12 cellular contexts compared by ENCODE assay signal in genomic region chr11:66420671-66421476, GRCh38. TPM values are rescaled to one million over a fixed set of nuclear protein-coding genes. Genes with fewer than 3 reads are reported as not detected.
DNase-seq lines count a peak whose midpoint lies in the region; ATAC-seq and TF ChIP-seq lines count a peak whose summit lies in the region.
"Had no signal": no experiment of that assay in that cellular context is flagged by ENCODE, and none has a peak within 500 bp of the region (broad histone marks: within the 10 kb centered on the region; RNA-seq: fewer than 3 reads in every experiment).

TSS of gene NPAS4 (plus strand) at chr11:66421035. CDS start at chr11:66421180, 145 bp downstream.

- no peaks in the 10 kb centered on the region for H3K36me3 ChIP-seq in CD8-positive, alpha-beta T cell (ENCODE audit: insufficient read depth, low read length)
- H3K36me3 ChIP-seq in HUES48 (ENCODE audit: control insufficient read depth, insufficient read depth, low read length) (no peaks in the 10 kb centered on the region), tibial nerve (no peaks in the 10 kb centered on the region)
- H3K36me3 ChIP-seq: colonic mucosa had no signal

- H3K4me1 ChIP-seq in CD8-positive, alpha-beta T cell (ENCODE audit: insufficient read depth, low read length), result no peaks in the 10 kb centered on the region
- H3K4me1 ChIP-seq in HUES48 (ENCODE audit: control insufficient read depth, insufficient read depth, low read length) (peaks cover 29% of the 10 kb centered on the region), tibial nerve (peaks cover 0 to 15% (median 4%) of the 10 kb centered on the region in 4 donors)
- H3K4me1 ChIP-seq: colonic mucosa had no signal

- H3K9ac ChIP-seq in HUES48 (ENCODE audit: low read depth, low read length), result no peak within 1 kb of the TSS; the same call in 1 of the 2 replicates

- POLR2A ChIA-PET in CD8-positive, alpha-beta T cell (lab: Charles Lee), result interaction anchor here (0.7 to 2.0 kb wide), 10 partner anchors 12 to 257 kb away, joined by 3 to 12 read pairs (median 6); partner anchors contain the start of genes DPP3, MRPL11, PELI3 and RBM4

- no peak within 1 kb of the TSS for H3K4me3 ChIP-seq in CD8-positive, alpha-beta T cell (ENCODE audit: low read depth, low read length)
- peak within 1 kb of the TSS; percentile 61 for H3K4me3 ChIP-seq in HUES48 (ENCODE audit: low read depth, low read length)
- no peak within 1 kb of the TSS for H3K4me3 ChIP-seq in tibial nerve
- H3K4me3 ChIP-seq: colonic mucosa had no signal

- peaks cover 16% of the 10 kb centered on the region for H3K27me3 ChIP-seq in CD8-positive, alpha-beta T cell (ENCODE audit: insufficient read depth, low read length)
- H3K27me3 ChIP-seq in HUES48 (ENCODE audit: control insufficient read depth, insufficient read depth, low read length) (peaks cover 26% of the 10 kb centered on the region), tibial nerve (peaks cover 0 to 32% of the 10 kb centered on the region in 2 donors)

- intact Hi-C loops in CD8-positive, alpha-beta T cell (cut with DNase I, micrococcal nuclease), result loop anchor here (1.0 to 5.0 kb wide), 3 partner anchors 13 to 46 kb away; partner anchors contain the start of genes MRPL11 (in 2 of the 2) and PELI3 (in 2 of the 2)

- no peak for TF ChIP-seq POLR2A in tibial nerve (IDR thresholded peaks at IDR 0.05)

- ATAC-seq in CD8-positive, alpha-beta T cell, result peak; percentile 3
- ATAC-seq in HG02588 (IDR thresholded peaks at IDR 0.05; ENCODE audit: unreplicated experiment) (no peak), GM21825 (IDR thresholded peaks at IDR 0.05; ENCODE audit: unreplicated experiment) (no peak)

- no peak for TF ChIP-seq CTCF in CD8-positive, alpha-beta T cell (IDR thresholded peaks at IDR 0.05)
- TF ChIP-seq CTCF in tibial nerve (IDR thresholded peaks at IDR 0.05), result no peak

- no peak within 1 kb of the TSS for H3K4me3 Mint-ChIP-seq in CD8-positive, alpha-beta T cell
- H3K4me3 Mint-ChIP-seq: mesothelial cell of epicardium had no signal

- no peaks in the 10 kb centered on the region for H3K36me3 Mint-ChIP-seq in CD8-positive, alpha-beta T cell
- H3K36me3 Mint-ChIP-seq: CD4-positive, CD25-positive, alpha-beta regulatory T cell; mesothelial cell of epicardium had no signal

- peaks cover 8% of the 10 kb centered on the region for H3K4me1 Mint-ChIP-seq in CD8-positive, alpha-beta T cell (ENCODE audit: low read depth)

- CTCF ChIA-PET in CD8-positive, alpha-beta T cell (lab: Charles Lee), result interaction anchor here (0.9 to 4.0 kb wide), 11 partner anchors 9 to 257 kb away, joined by 3 to 28 read pairs (median 4); partner anchors contain the start of genes DPP3, MRPL11, PELI3 and RBM4B

- H3K9me3 ChIP-seq in CD8-positive, alpha-beta T cell (ENCODE audit: low read length), result no peaks in the 10 kb centered on the region
- H3K9me3 ChIP-seq in HUES48 (ENCODE audit: control insufficient read depth, insufficient read depth, low read length), result no peaks in the 10 kb centered on the region
- H3K9me3 ChIP-seq in tibial nerve, result no peaks in the 10 kb centered on the region
- H3K9me3 ChIP-seq: colonic mucosa had no signal

- no peak within 1 kb of the TSS for H3K27ac ChIP-seq in CD8-positive, alpha-beta T cell (ENCODE audit: low read depth, low read length)
- H3K27ac ChIP-seq in HUES48 (ENCODE audit: low read depth, low read length) (no peak within 1 kb of the TSS), tibial nerve (no peak within 1 kb of the TSS)
- H3K27ac ChIP-seq: colonic mucosa had no signal

- no peak for TF ChIP-seq EP300 in tibial nerve (IDR thresholded peaks at IDR 0.05)

- peaks cover 35% of the 10 kb centered on the region for H3K27me3 Mint-ChIP-seq in CD8-positive, alpha-beta T cell (ENCODE audit: low read depth)

- no peak within 1 kb of the TSS for H3K27ac Mint-ChIP-seq in CD8-positive, alpha-beta T cell
- H3K27ac Mint-ChIP-seq: CD4-positive, CD25-positive, alpha-beta regulatory T cell; mesothelial cell of epicardium had no signal

- peaks cover 2% of the 10 kb centered on the region for H3K9me3 Mint-ChIP-seq in CD8-positive, alpha-beta T cell

- DNase-seq in CD8-positive, alpha-beta T cell, result no peak
- DNase-seq in SK-N-DZ (ENCODE audit: low spot score), result peak; percentile 57
- peak; percentile 64 for DNase-seq in iPS-NIHi11 (ENCODE audit: low spot score)
- no peak for DNase-seq in tibial nerve (ENCODE audit: low spot score in 2 of 2)
- no peak for DNase-seq in MV-4-11 (lab: John Stamatoyannopoulos, UW)

- WGBS in tibial nerve, 2 donors, result 2 to 5% methylated on average over 47 to 53 of the region's 71 CpGs

RNA-seq across cellular contexts. Expression of gene NPAS4, which starts in this region (rescaled TPM):
- not detected for total RNA-seq in CD8-positive, alpha-beta T cell
- not detected in 2 replicates for polyA plus RNA-seq in SK-N-DZ (2014; cell fraction: cytosol; rRNA removed)
- 0.07 TPM in 1 of 2 replicates, not detected in the other for polyA plus RNA-seq in SK-N-DZ (2014; cell fraction: nucleus; rRNA removed)
- total RNA-seq in tibial nerve, result under 1 TPM in 1 of 4 donors, not detected in 3; 0.42 TPM
- total RNA-seq: CD4-positive, CD25-positive, alpha-beta regulatory T cell; LHCN-M2 had no signal
- polyA plus RNA-seq: CD4-positive, CD25-positive, alpha-beta regulatory T cell had no signal

Comparison
In these comparisons a context has a peak if more than half of its experiments do, and no peak if none do; other contexts are left out.
1. Peak in ATAC-seq in CD8-positive, alpha-beta T cell; RNA of the gene not detected or under 1 TPM.
2. DNase-seq: peak in SK-N-DZ (single experiment) and iPS-NIHi11 (single experiment); none in CD8-positive, alpha-beta T cell (0 of 7), tibial nerve (0 of 2) and MV-4-11 (single experiment).